Comparison of ENCODE assay signal across 24 cellular contexts in the genomic region with DNA sequence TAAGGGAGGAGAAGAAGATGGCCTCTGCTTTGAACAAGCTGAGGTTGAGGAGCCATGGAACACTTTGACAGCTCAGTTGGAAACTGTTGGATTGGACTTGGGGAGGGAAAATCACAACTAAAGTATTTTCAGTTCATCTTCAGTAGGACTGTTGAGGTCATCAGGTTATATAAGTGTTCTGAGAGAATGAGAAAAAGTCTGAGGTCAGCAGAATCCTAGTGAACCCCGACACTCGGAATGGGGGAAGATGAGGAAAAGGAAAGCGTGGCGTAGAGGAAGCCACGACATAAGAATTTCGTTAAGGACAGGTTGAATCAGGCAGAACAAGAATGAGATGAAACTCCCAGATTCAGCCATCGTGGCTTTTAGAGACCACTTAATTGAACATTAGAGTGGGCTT. TPM values are rescaled to one million over a fixed set of nuclear protein-coding genes. Genes with fewer than 3 reads are reported as not detected.
DNase-seq lines count a peak whose midpoint lies in the region; ATAC-seq, FAIRE-seq and TF ChIP-seq lines count a peak whose summit lies in the region.
"Had no signal": no experiment of that assay in that cellular context is flagged by ENCODE, and none has a peak within 500 bp of the region (broad histone marks: within the 10 kb centered on the region; RNA-seq: fewer than 3 reads in every experiment).

No MANE protein-coding gene starts in this region.

- BruUV-seq in Caco-2 (replicated peaks; lab: Mats Ljungman, UMichigan): no TSS peak

- H3K4me3 ChIP-seq in A549 (no peak overlapping the region), Caco-2 (ENCODE audit: low read depth, low read length) (no peak overlapping the region), upper lobe of right lung (no peak overlapping the region)
- H3K4me3 ChIP-seq: BLaER1 treated with 17β-estradiol and CSF1 and Interleukin-3, amounts not matched to agents 10 nM and 100 nM had no signal

- no peak for FAIRE-seq in A549 (lab: Jason Lieb, UNC)
- FAIRE-seq: A204.1, G401.6, GM12891, GM19239 had no signal

- 88% methylated on average over 7 of the region's 7 CpGs for WGBS in A549 (ENCODE audit: missing lambda C conversion rate)

- no peak for TF ChIP-seq RAD21 in A549 (conservative IDR thresholded peaks at IDR 0.05 in 1 of 2, IDR thresholded peaks at IDR 0.05 in 1 of 2)

- intact Hi-C loops in Caco-2 (cut with micrococcal nuclease; ENCODE audit: unreplicated experiment): no loop called here
- intact Hi-C loops in dendritic cell treated with granulocyte-macrophage colony-stimulating factor and Interleukin-4, amounts not matched to agents 40 ng/mL and 50 ng/mL, for 4 days (cut with micrococcal nuclease): no loop called here
- intact Hi-C loops in upper lobe of right lung (cut with DNase I): no loop called here
- intact Hi-C loops in activated T-helper 1 cell treated with anti-CD3 and anti-CD28 coated beads, Interleukin-12 subunit alpha, Interleukin-12 subunit beta, Interleukin-2, Interleukin-4 antibody, amounts not matched to agents 30 ng/mL and 10 ng/mL and 1 ng/mL, durations not matched to agents 14 hours and 24 hours and 36 hours (cut with micrococcal nuclease): no loop called here

- H3K27ac Mint-ChIP-seq in Caco-2 (ENCODE audit: unreplicated experiment): peak overlapping the region; percentile 2
- H3K27ac Mint-ChIP-seq in dendritic cell treated with granulocyte-macrophage colony-stimulating factor and Interleukin-4, amounts not matched to agents 40 ng/mL and 50 ng/mL, for 4 days: peak overlapping the region; percentile 5
- no peak overlapping the region for H3K27ac Mint-ChIP-seq in activated T-helper 1 cell treated with anti-CD3 and anti-CD28 coated beads, Interleukin-12 subunit alpha, Interleukin-12 subunit beta, Interleukin-2, Interleukin-4 antibody, amounts not matched to agents 30 ng/mL and 10 ng/mL and 1 ng/mL, durations not matched to agents 14 hours and 24 hours and 36 hours
- H3K27ac Mint-ChIP-seq: B cell; CD4-positive, alpha-beta T cell; CD8-positive, alpha-beta T cell had no signal

- POLR2A ChIA-PET in A549 (lab: Yijun Ruan, JAX) (no interaction called here), Caco-2 (lab: Charles Lee) (no interaction called here)

- H3K9me3 ChIP-seq in A549 (no peaks in the 10 kb centered on the region), Caco-2 (no peaks in the 10 kb centered on the region), upper lobe of right lung (no peaks in the 10 kb centered on the region)

- H3K27ac ChIP-seq in A549 (no peak overlapping the region), upper lobe of right lung (no peak overlapping the region)
- H3K27ac ChIP-seq: BLaER1 treated with 17β-estradiol and CSF1 and Interleukin-3, amounts not matched to agents 10 nM and 100 nM; C4-2B had no signal

- no peaks in the 10 kb centered on the region for H3K9me3 Mint-ChIP-seq in Caco-2 (ENCODE audit: unreplicated experiment)
- H3K9me3 Mint-ChIP-seq in dendritic cell treated with granulocyte-macrophage colony-stimulating factor and Interleukin-4, amounts not matched to agents 40 ng/mL and 50 ng/mL, for 4 days: no peaks in the 10 kb centered on the region
- no peaks in the 10 kb centered on the region for H3K9me3 Mint-ChIP-seq in activated T-helper 1 cell treated with anti-CD3 and anti-CD28 coated beads, Interleukin-12 subunit alpha, Interleukin-12 subunit beta, Interleukin-2, Interleukin-4 antibody, amounts not matched to agents 30 ng/mL and 10 ng/mL and 1 ng/mL, durations not matched to agents 14 hours and 24 hours and 36 hours
- H3K9me3 Mint-ChIP-seq: CD4-positive, alpha-beta T cell; CD8-positive, alpha-beta T cell had no signal

- H3K4me3 Mint-ChIP-seq in Caco-2 (ENCODE audit: unreplicated experiment): no peak overlapping the region
- no peak overlapping the region for H3K4me3 Mint-ChIP-seq in dendritic cell treated with granulocyte-macrophage colony-stimulating factor and Interleukin-4, amounts not matched to agents 40 ng/mL and 50 ng/mL, for 4 days
- no peak overlapping the region for H3K4me3 Mint-ChIP-seq in activated T-helper 1 cell treated with anti-CD3 and anti-CD28 coated beads, Interleukin-12 subunit alpha, Interleukin-12 subunit beta, Interleukin-2, Interleukin-4 antibody, amounts not matched to agents 30 ng/mL and 10 ng/mL and 1 ng/mL, durations not matched to agents 14 hours and 24 hours and 36 hours
- H3K4me3 Mint-ChIP-seq: B cell; CD8-positive, alpha-beta T cell had no signal

- no peaks in the 10 kb centered on the region for H3K27me3 Mint-ChIP-seq in Caco-2 (ENCODE audit: insufficient read depth, unreplicated experiment)
- H3K27me3 Mint-ChIP-seq in dendritic cell treated with granulocyte-macrophage colony-stimulating factor and Interleukin-4, amounts not matched to agents 40 ng/mL and 50 ng/mL, for 4 days: no peaks in the 10 kb centered on the region
- peaks cover 20% of the 10 kb centered on the region for H3K27me3 Mint-ChIP-seq in activated T-helper 1 cell treated with anti-CD3 and anti-CD28 coated beads, Interleukin-12 subunit alpha, Interleukin-12 subunit beta, Interleukin-2, Interleukin-4 antibody, amounts not matched to agents 30 ng/mL and 10 ng/mL and 1 ng/mL, durations not matched to agents 14 hours and 24 hours and 36 hours (ENCODE audit: insufficient read depth)
- H3K27me3 Mint-ChIP-seq: B cell; CD4-positive, alpha-beta T cell had no signal

- H3K27me3 ChIP-seq in Caco-2 (replicated peaks; ENCODE audit: control insufficient read depth, insufficient read depth, low read length): no peaks in the 10 kb centered on the region
- no peaks in the 10 kb centered on the region for H3K27me3 ChIP-seq in upper lobe of right lung
- H3K27me3 ChIP-seq: BLaER1 treated with 17β-estradiol and CSF1 and Interleukin-3, amounts not matched to agents 10 nM and 100 nM had no signal

- TF ChIP-seq CTCF in A549 (IDR thresholded peaks at IDR 0.05): no peak
- TF ChIP-seq CTCF in Caco-2 (IDR thresholded peaks at IDR 0.05; ENCODE audit: insufficient read depth in 1 of 2, low read depth in 1 of 2, low read length in 1 of 2, severe bottlenecking in 1 of 2, unreplicated experiment in 1 of 2): no peak
- TF ChIP-seq CTCF in upper lobe of right lung (IDR thresholded peaks at IDR 0.05): no peak

- ATAC-seq in A549 (no peak), upper lobe of right lung (no peak)
- ATAC-seq: CD8-positive, alpha-beta T cell had no signal

- peaks cover 4% of the 10 kb centered on the region for H3K36me3 Mint-ChIP-seq in Caco-2 (ENCODE audit: insufficient read depth, unreplicated experiment)
- peaks cover 26% of the 10 kb centered on the region for H3K36me3 Mint-ChIP-seq in dendritic cell treated with granulocyte-macrophage colony-stimulating factor and Interleukin-4, amounts not matched to agents 40 ng/mL and 50 ng/mL, for 4 days (ENCODE audit: low read depth)
- no peaks in the 10 kb centered on the region for H3K36me3 Mint-ChIP-seq in activated T-helper 1 cell treated with anti-CD3 and anti-CD28 coated beads, Interleukin-12 subunit alpha, Interleukin-12 subunit beta, Interleukin-2, Interleukin-4 antibody, amounts not matched to agents 30 ng/mL and 10 ng/mL and 1 ng/mL, durations not matched to agents 14 hours and 24 hours and 36 hours (ENCODE audit: low read depth)

- TF ChIP-seq EP300 in A549 (IDR thresholded peaks at IDR 0.05): no peak

- CTCF ChIA-PET in A549 (lab: Yijun Ruan, JAX) (interaction anchor here (2.1 to 4.8 kb wide), 3 partner anchors 9 to 165 kb away, joined by 8 to 22 read pairs (median 10); no protein-coding TSS in a partner anchor), Caco-2 (lab: Charles Lee) (interaction anchor here (1.1 kb wide), 1 partner anchor 9 kb away, joined by 8 read pairs; no protein-coding TSS in a partner anchor)

- no peak overlapping the region for H3K4me2 ChIP-seq in A549

- H3K36me3 ChIP-seq in Caco-2 (ENCODE audit: control insufficient read depth, insufficient read depth, low read length): no peaks in the 10 kb centered on the region
- no peaks in the 10 kb centered on the region for H3K36me3 ChIP-seq in upper lobe of right lung

- H3K4me1 ChIP-seq in A549 (peaks cover 7% of the 10 kb centered on the region; the same call in 2 of the 3 replicates), Caco-2 (peaks cover 28% of the 10 kb centered on the region), upper lobe of right lung (no peaks in the 10 kb centered on the region)

- DNase-seq in A549 (ENCODE audit: low read depth in 1 of 2, low spot score in 1 of 2) (no peak), Caco-2 (no peak), RPMI8226 (peak; percentile 60), NCI-H1105 treated with DMSO at 0.1 percent for 48 hours (lab: John Stamatoyannopoulos, UW) (no peak), upper lobe of right lung (no peak), DMS53 treated with DMSO at 0.1 percent for 48 hours (lab: John Stamatoyannopoulos, UW; ENCODE audit: unreplicated experiment) (no peak)
- DNase-seq in activated T-helper 1 cell treated with anti-CD3 and anti-CD28 coated beads, Interleukin-12 subunit alpha, Interleukin-12 subunit beta, Interleukin-2, Interleukin-4 antibody, amounts not matched to agents 30 ng/mL and 10 ng/mL and 1 ng/mL, durations not matched to agents 14 hours and 24 hours and 36 hours (ENCODE audit: low spot score): no peak
- DNase-seq: 8988T; AML-193; CD4-positive, alpha-beta T cell; CD8-positive, alpha-beta T cell; DMS 273 treated with DMSO at 0.1 percent for 48 hours; DMS153; DMS53; DMS79 treated with DMSO at 0.1 percent for 48 hours; GF-D8 had no signal

- H3K4me1 Mint-ChIP-seq in Caco-2 (ENCODE audit: low read depth, unreplicated experiment): peaks cover 18% of the 10 kb centered on the region
- H3K4me1 Mint-ChIP-seq in dendritic cell treated with granulocyte-macrophage colony-stimulating factor and Interleukin-4, amounts not matched to agents 40 ng/mL and 50 ng/mL, for 4 days (ENCODE audit: low read depth): peaks cover 20% of the 10 kb centered on the region
- H3K4me1 Mint-ChIP-seq in activated T-helper 1 cell treated with anti-CD3 and anti-CD28 coated beads, Interleukin-12 subunit alpha, Interleukin-12 subunit beta, Interleukin-2, Interleukin-4 antibody, amounts not matched to agents 30 ng/mL and 10 ng/mL and 1 ng/mL, durations not matched to agents 14 hours and 24 hours and 36 hours (ENCODE audit: low read depth): peaks cover 7% of the 10 kb centered on the region

- no peak for TF ChIP-seq POLR2A in A549 (IDR thresholded peaks at IDR 0.05; ENCODE audit: low read length)

TF ChIP-seq in A549, 52 proteins besides CTCF, POLR2A, EP300 and RAD21:
- TF ChIP-seq NPAS2 (CRISPR knock-in tag; IDR thresholded peaks at IDR 0.05; ENCODE audit: borderline replicate concordance) (no peak), MAFK (IDR thresholded peaks at IDR 0.05; ENCODE audit: partially characterized antibody) (peak; percentile 44)

RNA-seq across cellular contexts. Expression of a gene that starts 4.0 kb away (rescaled TPM):
- polyA plus RNA-seq in A549 (2011; rRNA removed) (25.4 and 25.6 TPM in 2 replicates), A549 (2017; fragmentation: RNase III; extraction: RNeasy Plus Mini Kit Qiagen cat#74134 plus additional on column Dnase treatment) (16.4 to 18.9 TPM (median 18.9 TPM) in 3 replicates)
- 10.3 and 14.3 TPM in 2 replicates for polyA plus RNA-seq in A549 (2012; cell fraction: cytosol; rRNA removed)
- 12.4 and 19.0 TPM in 2 replicates for polyA plus RNA-seq in A549 (2012; cell fraction: nucleus; rRNA removed)
- 31.9 and 32.9 TPM in 2 replicates for polyA minus RNA-seq in A549 (2011; rRNA and poly(A)+ RNA removed)
- total RNA-seq in Caco-2 (2022) (63.8 and 71.6 TPM in 2 replicates), upper lobe of right lung (24.2 TPM)
- total RNA-seq in activated T-helper 1 cell treated with anti-CD3 and anti-CD28 coated beads, Interleukin-12 subunit alpha, Interleukin-12 subunit beta, Interleukin-2, Interleukin-4 antibody, amounts not matched to agents 30 ng/mL and 10 ng/mL and 1 ng/mL, durations not matched to agents 14 hours and 24 hours and 36 hours: 2.1 and 2.5 TPM in 2 replicates
